1 cellular context compared by ENCODE assay signal in genomic region chr3:124635169-124635539, GRCh38.
A peak's percentile ranks its signal among the peaks of the same experiment; 100 is the strongest.
TF ChIP-seq lines count a peak whose summit lies in the region.

No MANE protein-coding gene starts in this region.

TF ChIP-seq in HepG2, 621 proteins besides CTCF, POLR2A, EP300 and RAD21 (continued from another document):
- no peak for TF ChIP-seq ZBTB40 (IDR thresholded peaks at IDR 0.05)
- no peak; the same call in 1 of the 2 replicates for TF ChIP-seq ZBTB40 (CRISPR knock-in tag; IDR thresholded peaks at IDR 0.05)
- peak; percentile 70; the same call in 1 of the 2 replicates for TF ChIP-seq MIER3 (CRISPR knock-in tag; IDR thresholded peaks at IDR 0.05; ENCODE audit: borderline replicate concordance)
